In the genomic region with DNA sequence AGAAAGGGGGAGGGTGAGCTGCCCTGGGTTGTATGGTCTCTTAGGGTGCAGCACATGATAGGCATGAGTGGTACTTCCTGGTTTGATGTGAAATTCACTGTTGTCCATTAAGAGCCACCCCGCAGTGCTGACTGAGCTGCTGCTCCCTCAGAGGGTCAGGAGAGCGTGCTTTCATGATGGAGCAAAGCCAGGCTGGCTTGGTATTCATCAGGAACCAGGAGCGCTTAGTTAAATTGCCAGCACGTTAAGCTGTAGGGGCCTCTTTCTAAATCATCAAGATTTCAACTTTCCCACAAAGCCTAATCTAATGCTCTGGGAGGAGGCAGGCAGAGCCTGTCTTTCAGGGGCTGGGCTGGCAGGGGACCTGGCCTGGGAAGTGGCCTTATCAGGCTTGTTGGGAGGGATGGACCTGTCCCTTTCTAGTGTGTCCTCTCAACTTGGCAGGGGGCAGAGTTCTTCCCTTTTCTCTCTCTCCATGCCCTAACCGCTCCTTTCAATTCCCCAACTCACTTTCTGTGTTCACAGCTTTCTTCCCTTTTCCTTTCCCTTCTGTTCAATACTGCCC, we compare ENCODE assay signal across 8 cellular contexts. TPM values are rescaled to one million over a fixed set of nuclear protein-coding genes. Genes with fewer than 3 reads are reported as not detected.
A peak's percentile ranks its signal among the peaks of the same experiment; 100 is the strongest.
DNase-seq lines count a peak whose midpoint lies in the region; ATAC-seq, FAIRE-seq and TF ChIP-seq lines count a peak whose summit lies in the region.

No MANE protein-coding gene starts in this region.

- BruUV-seq in GM12878 (replicated peaks; lab: Mats Ljungman, UMichigan), result no TSS peak

- in situ Hi-C loops in GM12878 (cut with MboI), result no loop called here

- TF ChIP-seq CTCF in HEK293 (tag by site-specific recombination; IDR thresholded peaks at IDR 0.05), result no peak
- no peak for TF ChIP-seq CTCF in GM12878 (IDR thresholded peaks at IDR 0.05 in 2 of 3, conservative IDR thresholded peaks at IDR 0.05 in 1 of 3; ENCODE audit: control insufficient read depth in 2 of 3, extremely low read depth in 1 of 3, insufficient read depth in 1 of 3, low read depth in 3 of 3, low read length in 3 of 3)
- TF ChIP-seq CTCF in stomach (IDR thresholded peaks at IDR 0.05), result no peak

- no peaks in the 10 kb centered on the region for H4K20me1 ChIP-seq in GM12878 (ENCODE audit: control insufficient read depth, insufficient read depth)

- H3K4me2 ChIP-seq in GM12878 (ENCODE audit: control insufficient read depth, insufficient read depth), result peak overlapping the region; percentile 10

- TF ChIP-seq POLR2A in GM12878 (IDR thresholded peaks at IDR 0.05; ENCODE audit: low read depth, low read length) (no peak), stomach (IDR thresholded peaks at IDR 0.05) (no peak)

- CTCF ChIA-PET in HEK293 (lab: Yijun Ruan, JAX), result interaction anchor here (1.2 kb wide), 1 partner anchor 23 kb away, joined by 6 read pairs; no protein-coding TSS in a partner anchor
- CTCF ChIA-PET in GM12878 (lab: Yijun Ruan, JAX), result interaction anchor here (0.6 to 1.5 kb wide), 5 partner anchors 62 to 396 kb away, joined by 3 to 5 read pairs (median 3); no protein-coding TSS in a partner anchor

- no peak overlapping the region for H3K4me3 ChIP-seq in HEK293 (ENCODE audit: low read depth, low read length)
- no peak overlapping the region for H3K4me3 ChIP-seq in GM12878
- peak overlapping the region; percentile 13 for H3K4me3 ChIP-seq in iPS-15b (ENCODE audit: low read depth, low read length)
- peak overlapping the region in 1 of 4 donors; percentile 25 for H3K4me3 ChIP-seq in stomach

- H3K9me3 ChIP-seq in HEK293 (ENCODE audit: control insufficient read depth, insufficient read depth, low read depth, low read length) (no peaks in the 10 kb centered on the region), GM12878 (replicated peaks; ENCODE audit: control insufficient read depth, insufficient read depth, low read length) (no peaks in the 10 kb centered on the region), iPS-15b (ENCODE audit: control insufficient read depth, insufficient read depth, low read length) (no peaks in the 10 kb centered on the region), stomach (no peaks in the 10 kb centered on the region)

- SMC1A ChIA-PET in GM12878 (lab: Charles Lee; ENCODE audit: uncharacterized antibody, unreplicated experiment), result interaction anchor here (0.6 to 1.5 kb wide), 5 partner anchors 28 to 394 kb away, joined by 3 to 4 read pairs (median 3); no protein-coding TSS in a partner anchor

- H3K36me3 ChIP-seq in HEK293 (ENCODE audit: control insufficient read depth in 2 of 2, insufficient read depth in 1 of 2, low read length in 2 of 2) (no peaks in the 10 kb centered on the region), GM12878 (ENCODE audit: control insufficient read depth in 2 of 2, insufficient read depth in 2 of 2, low read length in 1 of 2) (no peaks in the 10 kb centered on the region), iPS-15b (ENCODE audit: control insufficient read depth, insufficient read depth, low read length) (no peaks in the 10 kb centered on the region), stomach (no peaks in the 10 kb centered on the region)

- H2AFZ ChIP-seq in GM12878 (ENCODE audit: control insufficient read depth, low read depth, low read length), result no peak overlapping the region

- peaks cover 3% of the 10 kb centered on the region for H3K79me2 ChIP-seq in GM12878 (ENCODE audit: control insufficient read depth, insufficient read depth, low read length)

- FAIRE-seq in GM12878 (lab: Jason Lieb, UNC) (no peak), GM19239 (lab: Jason Lieb, UNC) (no peak)

- peak; percentile 55 for ATAC-seq in GM12878
- ATAC-seq in GM19467 (IDR thresholded peaks at IDR 0.05; ENCODE audit: unreplicated experiment), result no peak

- intact Hi-C loops in GM12878 (cut with micrococcal nuclease; ENCODE audit: unreplicated experiment), result no loop called here
- intact Hi-C loops in stomach (cut with DNase I; ENCODE audit: low total_unique reads), result loop anchor here (10.0 kb wide), 1 partner anchor 52 kb away; no protein-coding TSS in a partner anchor

- peaks cover 11% of the 10 kb centered on the region; the same call in 1 of the 2 replicates for H3K4me1 ChIP-seq in HEK293 (ENCODE audit: control insufficient read depth, insufficient read depth, low read length)
- peaks cover 18% of the 10 kb centered on the region for H3K4me1 ChIP-seq in GM12878 (ENCODE audit: control insufficient read depth, insufficient read depth, low read length)
- H3K4me1 ChIP-seq in iPS-15b (ENCODE audit: control insufficient read depth, insufficient read depth, low read length), result peaks cover 8% of the 10 kb centered on the region
- H3K4me1 ChIP-seq in stomach, result peaks cover 55 to 88% (median 77%) of the 10 kb centered on the region in 4 donors

- no peaks in the 10 kb centered on the region for H3K27me3 ChIP-seq in GM12878 (replicated peaks in 1 of 2; ENCODE audit: control insufficient read depth in 2 of 2, insufficient read depth in 2 of 2, low read length in 1 of 2)
- H3K27me3 ChIP-seq in iPS-15b (ENCODE audit: control insufficient read depth, insufficient read depth, low read length), result no peaks in the 10 kb centered on the region
- no peaks in the 10 kb centered on the region for H3K27me3 ChIP-seq in stomach

- H3K9ac ChIP-seq in GM12878 (ENCODE audit: control insufficient read depth, insufficient read depth, low read length), result no peak overlapping the region
- no peak overlapping the region for H3K9ac ChIP-seq in iPS-15b (ENCODE audit: low read depth, low read length)

- H3K27ac ChIP-seq in HEK293 (ENCODE audit: extremely low read depth, low read depth, low read length) (no peak overlapping the region), GM12878 (ENCODE audit: control insufficient read depth, insufficient read depth) (no peak overlapping the region), stomach (peak overlapping the region; percentile 64 to 100 (median 100))

- DNase-seq in GM12878 (ENCODE audit: low read depth, low spot score) (no peak), stomach (no peak), SHP77 (lab: John Stamatoyannopoulos, UW) (no peak), GM19239 (ENCODE audit: insufficient read length, low spot score) (no peak), NCI-H524 treated with DMSO at 0.1 percent for 48 hours (lab: John Stamatoyannopoulos, UW) (no peak)

- TF ChIP-seq EP300 in GM12878 (IDR thresholded peaks at IDR 0.05; ENCODE audit: borderline replicate concordance in 1 of 2, control insufficient read depth in 1 of 2, low read depth in 2 of 2, low read length in 2 of 2) (no peak), stomach (IDR thresholded peaks at IDR 0.05) (no peak)

- WGBS in GM12878 (ENCODE audit: insufficient coverage, insufficient replicate concordance, low lambda C conversion rate, missing lambda C conversion rate), result 97% methylated on average over 5 of the region's 5 CpGs
- 19 to 41% (median 27%) methylated on average over 5 of the region's 5 CpGs for WGBS in stomach, 5 donors

- RAD21 ChIA-PET in GM12878 (lab: Charles Lee; ENCODE audit: unreplicated experiment), result interaction anchor here (0.6 to 0.9 kb wide), 3 partner anchors 9 to 176 kb away, joined by 3 read pairs; no protein-coding TSS in a partner anchor

- POLR2A ChIA-PET in HEK293 (lab: Yijun Ruan, JAX), result no interaction called here
- POLR2A ChIA-PET in GM12878 (lab: Charles Lee), result interaction anchor here (0.5 kb wide), 1 partner anchor 23 kb away, joined by 6 read pairs; no protein-coding TSS in a partner anchor

- TF ChIP-seq RAD21 in GM12878 (IDR thresholded peaks at IDR 0.05; ENCODE audit: insufficient read depth, low read depth, low read length), result no peak

TF ChIP-seq in HEK293, 187 proteins besides CTCF, POLR2A, EP300 and RAD21 (continues in another document):
- TF ChIP-seq ZIC2 (tag by site-specific recombination; IDR thresholded peaks at IDR 0.05), result peak; percentile 95

RNA-seq across cellular contexts. Expression of gene CYSTM1, which starts 7.9 kb away (rescaled TPM):
- total RNA-seq in GM12878 (2013; cell fraction: nucleolus; rRNA removed), result 34.5 and 44.8 TPM in 2 replicates
- total RNA-seq in GM12878 (2014; rRNA removed), result 97.8 and 105 TPM in 2 replicates
- total RNA-seq in GM12878 (2014; rRNA removed; fragmentation: Illumina TruSeq; extraction: Trizol), result 81.4 and 90.2 TPM in 2 replicates
- total RNA-seq in GM12878 (2021), result 52.7 and 59.8 TPM in 2 replicates
- 17.8 TPM for polyA plus RNA-seq in GM12878 (2011; ENCODE audit: low read depth)
- polyA plus RNA-seq in GM12878 (2011; rRNA removed), result 91.3 and 120 TPM in 2 replicates
- polyA plus RNA-seq in GM12878 (2011; cell fraction: cytosol; rRNA removed), result 134 and 170 TPM in 2 replicates
- 71.6 and 92.3 TPM in 2 replicates for polyA plus RNA-seq in GM12878 (2011; cell fraction: nucleus; rRNA removed)
- 43.8 and 51.9 TPM in 2 replicates for polyA plus RNA-seq in GM12878 (2012)
- polyA plus RNA-seq in GM12878 (2014; fragmentation: Illumina TruSeq; extraction: Trizol), result 71.3 and 92.5 TPM in 2 replicates
- 100 to 1,000 TPM; 204 to 261 TPM for polyA plus RNA-seq in GM12878 (2014; fragmentation: Nextera tagmentation; extraction: Ambion mirVana)
- polyA plus RNA-seq in GM12878 (2014; rRNA removed), result 103 and 112 TPM in 2 replicates
- polyA plus RNA-seq in GM12878 (2016; fragmentation: Nextera tagmentation; extraction: Ambion mirVana), result 10 to 100 TPM; 67.5 to 85.4 TPM
- 41.5 and 88.5 TPM in 2 replicates for polyA minus RNA-seq in GM12878 (2011; rRNA and poly(A)+ RNA removed)
- 33.9 and 36.2 TPM in 2 replicates for polyA minus RNA-seq in GM12878 (2011; cell fraction: cytosol; rRNA and poly(A)+ RNA removed)
- 27.4 and 35.2 TPM in 2 replicates for polyA minus RNA-seq in GM12878 (2011; cell fraction: nucleus; rRNA and poly(A)+ RNA removed)
- 1,000 to 10,000 TPM in 1 of 5 donors, 100 to 1,000 TPM in 3, 10 to 100 TPM in 1; 23.2 to 1,029 (median 220) TPM for total RNA-seq in stomach
- polyA plus RNA-seq in stomach, result 1,000 to 10,000 TPM in 2 of 3 donors, 100 to 1,000 TPM in 1; 378 to 3,028 (median 2,014) TPM

RNA-seq across cellular contexts. Expression of gene IGIP, which starts 57.1 kb away (rescaled TPM):
- total RNA-seq in GM12878 (2013; cell fraction: nucleolus; rRNA removed), result 5.8 and 6.6 TPM in 2 replicates
- total RNA-seq in GM12878 (2014; rRNA removed), result 2.4 and 2.7 TPM in 2 replicates
- total RNA-seq in GM12878 (2014; rRNA removed; fragmentation: Illumina TruSeq; extraction: Trizol), result 2.5 and 3.4 TPM in 2 replicates
- 2.7 and 3.1 TPM in 2 replicates for total RNA-seq in GM12878 (2021)
- 1.1 TPM for polyA plus RNA-seq in GM12878 (2011; ENCODE audit: low read depth)
- polyA plus RNA-seq in GM12878 (2011; rRNA removed), result 2.7 and 3.7 TPM in 2 replicates
- 0.84 and 0.94 TPM in 2 replicates for polyA plus RNA-seq in GM12878 (2011; cell fraction: cytosol; rRNA removed)
- polyA plus RNA-seq in GM12878 (2011; cell fraction: nucleus; rRNA removed), result 3.7 and 4.6 TPM in 2 replicates
- polyA plus RNA-seq in GM12878 (2012), result 1.1 and 2.9 TPM in 2 replicates
- polyA plus RNA-seq in GM12878 (2014; fragmentation: Illumina TruSeq; extraction: Trizol), result 3.3 and 3.6 TPM in 2 replicates
- polyA plus RNA-seq in GM12878 (2014; fragmentation: Nextera tagmentation; extraction: Ambion mirVana), result 1 to 10 TPM in 1 of 2 experiments, under 1 TPM in 1; 0.58 to 1.2 TPM
- polyA plus RNA-seq in GM12878 (2014; rRNA removed), result 1.4 TPM in 2 replicates
- polyA plus RNA-seq in GM12878 (2016; fragmentation: Nextera tagmentation; extraction: Ambion mirVana), result under 1 TPM; 0.64 to 0.72 TPM
- polyA minus RNA-seq in GM12878 (2011; rRNA and poly(A)+ RNA removed), result 1.8 and 2.5 TPM in 2 replicates
- 0.53 and 0.73 TPM in 2 replicates for polyA minus RNA-seq in GM12878 (2011; cell fraction: cytosol; rRNA and poly(A)+ RNA removed)
- 2.5 and 4.2 TPM in 2 replicates for polyA minus RNA-seq in GM12878 (2011; cell fraction: nucleus; rRNA and poly(A)+ RNA removed)
- 10 to 100 TPM in 3 of 5 donors, 1 to 10 TPM in 2; 1.8 to 29.5 (median 14.3) TPM for total RNA-seq in stomach
- 1 to 10 TPM; 4.6 to 6.6 (median 6.1) TPM for polyA plus RNA-seq in stomach

Comparison
In these comparisons a context has a peak if more than half of its experiments do, and no peak if none do; other contexts are left out.
1. H3K27ac ChIP-seq: peak in stomach (5 of 5); none in HEK293 (single experiment) and GM12878 (single experiment).
2. Of the 9 proteins assayed by ChIP-seq in both HEK293 and GM12878: peak only in HEK293: ZBTB11 and ZNF24; only in GM12878: none; in both: none; in neither: 7.